In genomic region chr1:198520524-198521254, GRCh38 we compare ENCODE assay signal across 10 cellular contexts. TPM values are rescaled to one million over a fixed set of nuclear protein-coding genes. Genes with fewer than 3 reads are reported as not detected.
A peak's percentile ranks its signal among the peaks of the same experiment; 100 is the strongest.
DNase-seq lines count a peak whose midpoint lies in the region; ATAC-seq, FAIRE-seq and TF ChIP-seq lines count a peak whose summit lies in the region.
"Had no signal": no experiment of that assay in that cellular context is flagged by ENCODE, and none has a peak within 500 bp of the region (broad histone marks: within the 10 kb centered on the region; RNA-seq: fewer than 3 reads in every experiment).

No MANE protein-coding gene starts in this region.

- no peak for TF ChIP-seq POLR2A in GM12891 (IDR thresholded peaks at IDR 0.05; ENCODE audit: low read depth, low read length)

- FAIRE-seq in GM12891 (lab: Jason Lieb, UNC) (peak; percentile 83), frontal cortex (lab: Jason Lieb, UNC) (no peak), HTR-8/SVneo (lab: Jason Lieb, UNC) (no peak)
- FAIRE-seq: islet of Langerhans had no signal

- DNase-seq in GM12891 (ENCODE audit: insufficient read length, low spot score) (peak; percentile 11), astrocyte of the hippocampus (ENCODE audit: low read depth, low spot score) (peak; percentile 36), frontal cortex (ENCODE audit: low spot score in 2 of 2) (no peak), SW480 (ENCODE audit: low spot score) (no peak), HTR-8/SVneo (ENCODE audit: insufficient read length, low spot score) (no peak), NCI-H1694 (lab: John Stamatoyannopoulos, UW) (no peak)

- ATAC-seq in GM21360 (IDR thresholded peaks at IDR 0.05; ENCODE audit: unreplicated experiment) (peak; percentile 91), HG03342 (IDR thresholded peaks at IDR 0.05; ENCODE audit: unreplicated experiment) (peak; percentile 96)
- ATAC-seq: Panc1 had no signal

TF ChIP-seq in GM12891, 5 proteins besides CTCF, POLR2A, EP300 and RAD21:
- TF ChIP-seq PAX5 (IDR thresholded peaks at IDR 0.05; ENCODE audit: insufficient read depth, low read length, severe bottlenecking), result no peak
- TF ChIP-seq POLR2AphosphoS5 (IDR thresholded peaks at IDR 0.05; ENCODE audit: low read depth, low read length), result no peak
- TF ChIP-seq TAF1 (IDR thresholded peaks at IDR 0.05; ENCODE audit: low read depth, low read length), result no peak
- TF ChIP-seq POU2F2 (IDR thresholded peaks at IDR 0.05; ENCODE audit: low read depth, low read length), result peak; percentile 93
TF ChIP-seq in GM12891: peak in this region for 1.

RNA-seq across cellular contexts. Expression of gene ATP6V1G3, which starts 19.8 kb away (rescaled TPM):
- polyA plus RNA-seq in GM12891 (2012; ENCODE audit: low read depth, missing spikeins), result not detected
- total RNA-seq in frontal cortex, result not detected

Comparison
In these comparisons a context has a peak if more than half of its experiments do, and no peak if none do; other contexts are left out.
1. DNase-seq: peak in GM12891 (single experiment) and astrocyte of the hippocampus (single experiment); none in frontal cortex (0 of 2), SW480 (single experiment), HTR-8/SVneo (single experiment) and NCI-H1694 (single experiment).